Comparison of ENCODE assay signal across 28 cellular contexts in genomic region chr1:92945748-92946270, GRCh38. TPM values are rescaled to one million over a fixed set of nuclear protein-coding genes. Genes with fewer than 3 reads are reported as not detected.
DNase-seq lines count a peak whose midpoint lies in the region; ATAC-seq and TF ChIP-seq lines count a peak whose summit lies in the region.
"Had no signal": no experiment of that assay in that cellular context is flagged by ENCODE, and none has a peak within 500 bp of the region (broad histone marks: within the 10 kb centered on the region; RNA-seq: fewer than 3 reads in every experiment).

No MANE protein-coding gene starts in this region.

- no peak for TF ChIP-seq CTCF in left ventricle myocardium inferior (IDR thresholded peaks at IDR 0.05; ENCODE audit: borderline replicate concordance)
- TF ChIP-seq CTCF in gastroesophageal sphincter (IDR thresholded peaks at IDR 0.05): no peak
- no peak for TF ChIP-seq CTCF in psoas muscle (IDR thresholded peaks at IDR 0.05)
- TF ChIP-seq CTCF in testis (IDR thresholded peaks at IDR 0.05): no peak

- H3K27ac ChIP-seq in left ventricle myocardium inferior (replicated peaks): peak overlapping the region; percentile 56
- H3K27ac ChIP-seq in gastroesophageal sphincter: peak overlapping the region in 3 of 4 donors; percentile 49 to 73 (median 49)
- H3K27ac ChIP-seq in psoas muscle: peak overlapping the region; percentile 1
- no peak overlapping the region for H3K27ac ChIP-seq in testis
- H3K27ac ChIP-seq: body of pancreas, neutrophil, suprapubic skin, WERI-Rb-1 had no signal

- H3K27me3 ChIP-seq in left ventricle myocardium inferior (ENCODE audit: low read depth) (no peaks in the 10 kb centered on the region), gastroesophageal sphincter (no peaks in the 10 kb centered on the region), psoas muscle (ENCODE audit: insufficient read depth in 3 of 3, low read length in 2 of 3) (no peaks in the 10 kb centered on the region), testis (no peaks in the 10 kb centered on the region)
- H3K27me3 ChIP-seq: body of pancreas, neutrophil, Peyer's patch, suprapubic skin had no signal

- TF ChIP-seq POLR2A in gastroesophageal sphincter (IDR thresholded peaks at IDR 0.05) (no peak), testis (IDR thresholded peaks at IDR 0.05) (no peak)

- 68 to 75% methylated on average over 4 of the region's 4 CpGs for WGBS in gastroesophageal sphincter (ENCODE audit: low coverage in 1 of 2), 2 donors
- 83 to 85% (median 84%) methylated on average over 4 of the region's 4 CpGs for WGBS in psoas muscle, 3 donors
- 86 to 90% methylated on average over 4 of the region's 4 CpGs for WGBS in testis, 2 donors

- TF ChIP-seq EP300 in gastroesophageal sphincter (IDR thresholded peaks at IDR 0.05): no peak

- DNase-seq in left ventricle myocardium inferior (no peak), left ventricle myocardium superior (no peak), psoas muscle (no peak), NOMO-1 treated with DMSO at 0.1 percent for 48 hours (lab: John Stamatoyannopoulos, UW; ENCODE audit: unreplicated experiment) (no peak), testis (no peak)
- no peak for DNase-seq in central memory CD4-positive, alpha-beta T cell
- DNase-seq: 8988T; activated CD4-positive, alpha-beta T cell treated with anti-CD3 and anti-CD28 coated beads, Interleukin-2, amount 10 ng/mL, durations not matched to agents 7 days and 5 days; activated naive CD4-positive, alpha-beta T cell; activated T-cell treated with anti-CD3 and anti-CD28 coated beads, Interleukin-2, amount 50 U/mL, for 4 hours; body of pancreas; CD4-positive, alpha-beta T cell; kidney glomerular epithelial cell; mesenchymal stem cell; NCI-H1092; NCI-H187 treated with DMSO at 0.1 percent for 48 hours; NCI-H2171 treated with DMSO at 0.1 percent for 48 hours; NCI-H524 treated with DMSO at 0.1 percent for 48 hours; NK-92 treated with Interleukin-12 subunit alpha and Interleukin-12 subunit beta, amount 100 ng/mL, for 24 hours; Peyer's patch; SIG-M5; T1000; WERI-Rb-1 had no signal

- intact Hi-C loops in left ventricle myocardium inferior (cut with micrococcal nuclease) (no loop called here), left ventricle myocardium superior (cut with micrococcal nuclease) (no loop called here), psoas muscle (cut with DNase I) (no loop called here), testis (cut with DNase I; ENCODE audit: low total_unique reads) (no loop called here)

- H3K9me3 ChIP-seq in left ventricle myocardium inferior (replicated peaks) (no peaks in the 10 kb centered on the region), gastroesophageal sphincter (no peaks in the 10 kb centered on the region), psoas muscle (no peaks in the 10 kb centered on the region), testis (no peaks in the 10 kb centered on the region)
- H3K9me3 ChIP-seq: body of pancreas, neutrophil, Peyer's patch, suprapubic skin had no signal

- peaks cover 36% of the 10 kb centered on the region for H3K4me1 ChIP-seq in left ventricle myocardium inferior
- H3K4me1 ChIP-seq in gastroesophageal sphincter: peaks cover 16 to 65% (median 20%) of the 10 kb centered on the region in 3 donors
- H3K4me1 ChIP-seq in psoas muscle: peaks cover 38% of the 10 kb centered on the region
- H3K4me1 ChIP-seq in testis: peaks cover 22% of the 10 kb centered on the region

- H3K4me3 ChIP-seq in left ventricle myocardium inferior: no peak overlapping the region
- H3K4me3 ChIP-seq in gastroesophageal sphincter: no peak overlapping the region
- no peak overlapping the region for H3K4me3 ChIP-seq in psoas muscle
- no peak overlapping the region for H3K4me3 ChIP-seq in testis
- H3K4me3 ChIP-seq: body of pancreas, Peyer's patch, skin epidermis, suprapubic skin had no signal

- H3K36me3 ChIP-seq in left ventricle myocardium inferior: no peaks in the 10 kb centered on the region
- no peaks in the 10 kb centered on the region for H3K36me3 ChIP-seq in gastroesophageal sphincter
- no peaks in the 10 kb centered on the region for H3K36me3 ChIP-seq in psoas muscle (ENCODE audit: insufficient read depth in 1 of 2, low read depth in 1 of 2)
- H3K36me3 ChIP-seq in testis (ENCODE audit: low read depth, missing control alignments): no peaks in the 10 kb centered on the region
- H3K36me3 ChIP-seq: neutrophil, Peyer's patch, suprapubic skin, WERI-Rb-1 had no signal

- ATAC-seq in left ventricle myocardium superior (no peak), gastroesophageal sphincter (no peak), psoas muscle (no peak), GM21737 (IDR thresholded peaks at IDR 0.05; ENCODE audit: unreplicated experiment) (no peak)
- ATAC-seq: activated T-cell treated with anti-CD3 and anti-CD28 coated beads, Interleukin-2, amount 50 U/mL, for 4 hours; body of pancreas had no signal

RNA-seq across cellular contexts. Expression of gene DIPK1A, which starts 15.5 kb away (rescaled TPM):
- 5.0 TPM for total RNA-seq in left ventricle myocardium inferior
- total RNA-seq in left ventricle myocardium superior: 7.3 TPM
- total RNA-seq in gastroesophageal sphincter: 10 to 100 TPM; 10.2 to 39.2 (median 32.9) TPM
- 1 to 10 TPM; 3.4 to 7.8 (median 6.4) TPM for total RNA-seq in psoas muscle
- 1 to 10 TPM; 2.2 to 7.9 (median 3.5) TPM for polyA plus RNA-seq in psoas muscle
- total RNA-seq in testis: 10 to 100 TPM; 21.4 to 25.4 TPM
- polyA plus RNA-seq in testis (ENCODE audit: insufficient read depth, low read depth, low replicate concordance): 14.7 TPM

Comparison
In these comparisons a context has a peak if more than half of its experiments do, and no peak if none do; other contexts are left out.
1. H3K27ac ChIP-seq: peak in left ventricle myocardium inferior (single experiment), gastroesophageal sphincter (3 of 4) and psoas muscle (single experiment); none in testis (0 of 2).